Comparison of ENCODE assay signal across 1 cellular context in genomic region chr9:136597965-136598364, GRCh38.
TF ChIP-seq lines count a peak whose summit lies in the region.

No MANE protein-coding gene starts in this region.

TF ChIP-seq in HepG2, 621 proteins besides CTCF, POLR2A, EP300 and RAD21 (continued from another document):
- TF ChIP-seq ZNF276 (CRISPR knock-in tag; IDR thresholded peaks at IDR 0.05; ENCODE audit: low read depth) (no peak), KDM2A (CRISPR knock-in tag; IDR thresholded peaks at IDR 0.05; ENCODE audit: borderline replicate concordance, low read depth) (no peak), ZBTB44 (CRISPR knock-in tag; IDR thresholded peaks at IDR 0.05) (no peak), SMC3 (IDR thresholded peaks at IDR 0.05; ENCODE audit: low read length) (peak; percentile 31; the same call in 1 of the 2 replicates)
